In genomic region chr1:77539510-77540142, GRCh38 we compare ENCODE assay signal across 8 cellular contexts.
DNase-seq lines count a peak whose midpoint lies in the region; ATAC-seq, FAIRE-seq and TF ChIP-seq lines count a peak whose summit lies in the region.

No MANE protein-coding gene starts in this region.

- no peak for TF ChIP-seq CTCF in WI38 (IDR thresholded peaks at IDR 0.05; ENCODE audit: low read depth, low read length)
- no peak for TF ChIP-seq CTCF in keratinocyte (optimal IDR thresholded peaks at IDR 0.05 in 1 of 3, IDR thresholded peaks at IDR 0.05 in 1 of 3, conservative IDR thresholded peaks at IDR 0.05 in 1 of 3; ENCODE audit: extremely low read depth in 1 of 3, insufficient read depth in 2 of 3, low read length in 3 of 3)
- TF ChIP-seq CTCF in CD14-positive monocyte (IDR thresholded peaks at IDR 0.05): no peak

- no peaks in the 10 kb centered on the region for H3K9me1 ChIP-seq in keratinocyte (ENCODE audit: control insufficient read depth, extremely low read depth, insufficient read depth, low read length)

- intact Hi-C loops in CD14-positive monocyte (cut with micrococcal nuclease): no loop called here

- peak overlapping the region; percentile 2 for H3K9ac ChIP-seq in keratinocyte (ENCODE audit: control insufficient read depth, extremely low read depth, insufficient read depth, low read length)

- no peak for FAIRE-seq in keratinocyte (lab: Jason Lieb, UNC)

- H4K20me1 ChIP-seq in keratinocyte (ENCODE audit: control insufficient read depth, extremely low read depth, insufficient read depth, low read length): no peaks in the 10 kb centered on the region

- H3K4me1 Mint-ChIP-seq in CD14-positive monocyte: peaks cover 46% of the 10 kb centered on the region

- H3K4me2 ChIP-seq in keratinocyte (ENCODE audit: control insufficient read depth, extremely low read depth, insufficient read depth, low read depth, low read length): peak overlapping the region; percentile 33

- peak overlapping the region; percentile 70 for H3K27ac ChIP-seq in keratinocyte (ENCODE audit: control insufficient read depth, insufficient read depth, low read length)

- no peaks in the 10 kb centered on the region for H3K36me3 ChIP-seq in keratinocyte (ENCODE audit: control insufficient read depth in 2 of 2, extremely low read depth in 1 of 2, insufficient read depth in 2 of 2, low read length in 2 of 2)

- peak overlapping the region; percentile 23 for H2AFZ ChIP-seq in keratinocyte (ENCODE audit: control insufficient read depth, low read length)

- in situ Hi-C loops in G401 (cut with HindIII; ENCODE audit: low sequenced_read_pairs): no loop called here

- no peak for ATAC-seq in GM19455 (IDR thresholded peaks at IDR 0.05; ENCODE audit: unreplicated experiment)
- ATAC-seq in HG02571 (IDR thresholded peaks at IDR 0.05; ENCODE audit: unreplicated experiment): no peak

- no peaks in the 10 kb centered on the region for H3K9me3 Mint-ChIP-seq in CD14-positive monocyte

- peak overlapping the region; percentile 34; the same call in 1 of the 2 replicates for H3K4me3 ChIP-seq in WI38 (ENCODE audit: low read depth, low read length)
- no peak overlapping the region for H3K4me3 ChIP-seq in keratinocyte (ENCODE audit: control insufficient read depth in 2 of 3, extremely low read depth in 1 of 3, insufficient read depth in 2 of 3, low read depth in 1 of 3, low read length in 3 of 3)

- H3K27me3 ChIP-seq in keratinocyte (ENCODE audit: control insufficient read depth, extremely low read depth, insufficient read depth, low read length): no peaks in the 10 kb centered on the region

- peaks cover 0 to 9% (median 3%) of the 10 kb centered on the region in 3 donors for H3K27me3 Mint-ChIP-seq in CD14-positive monocyte (ENCODE audit: low read depth in 3 of 3)

- no peaks in the 10 kb centered on the region for H3K9me3 ChIP-seq in keratinocyte (ENCODE audit: control insufficient read depth, low read depth, low read length)

- dilution Hi-C loops in keratinocyte (cut with MboI; ENCODE audit: extremely low pct_ligation_motif_present, low sequenced_read_pairs): no loop called here

- H3K79me2 ChIP-seq in keratinocyte (ENCODE audit: control insufficient read depth, insufficient read depth, low read length): no peaks in the 10 kb centered on the region

- H3K27ac Mint-ChIP-seq in CD14-positive monocyte: peak overlapping the region in 3 of 7 donors; percentile 11 to 70 (median 54)

- H3K4me1 ChIP-seq in keratinocyte (ENCODE audit: control insufficient read depth, extremely low read depth, insufficient read depth, low read length): peaks cover 38% of the 10 kb centered on the region

- DNase-seq in A172 (ENCODE audit: low spot score): peak; percentile 93
- DNase-seq in HCEC 1CT: peak; percentile 98
- DNase-seq in keratinocyte (ENCODE audit: low read depth, low spot score): peak; percentile 59
- no peak for DNase-seq in G401 (ENCODE audit: low spot score)
- no peak for DNase-seq in CD14-positive monocyte (ENCODE audit: low spot score)

- no peak overlapping the region for H3K4me3 Mint-ChIP-seq in CD14-positive monocyte

- no peaks in the 10 kb centered on the region for H3K36me3 Mint-ChIP-seq in CD14-positive monocyte

Comparison
In these comparisons a context has a peak if more than half of its experiments do, and no peak if none do; other contexts are left out.
1. DNase-seq: peak in A172 (single experiment), HCEC 1CT (single experiment) and keratinocyte (single experiment); none in G401 (single experiment) and CD14-positive monocyte (single experiment).